In genomic region chr2:17912266-17912691, GRCh38 we compare ENCODE assay signal across 11 cellular contexts. TPM values are rescaled to one million over a fixed set of nuclear protein-coding genes. Genes with fewer than 3 reads are reported as not detected.
DNase-seq lines count a peak whose midpoint lies in the region; ATAC-seq lines count a peak whose summit lies in the region.
"Had no signal": no experiment of that assay in that cellular context is flagged by ENCODE, and none has a peak within 500 bp of the region (broad histone marks: within the 10 kb centered on the region; RNA-seq: fewer than 3 reads in every experiment).

No MANE protein-coding gene starts in this region.

- H3K4me1 ChIP-seq in CD8-positive, alpha-beta memory T cell (ENCODE audit: insufficient read depth, low read length) = no peaks in the 10 kb centered on the region
- no peaks in the 10 kb centered on the region for H3K4me1 ChIP-seq in CD4-positive, alpha-beta memory T cell (ENCODE audit: insufficient read depth, low read length)

- no peaks in the 10 kb centered on the region for H3K4me1 Mint-ChIP-seq in CD8-positive, alpha-beta memory T cell
- no peaks in the 10 kb centered on the region for H3K4me1 Mint-ChIP-seq in CD4-positive, alpha-beta memory T cell

- no peak overlapping the region for H3K4me3 Mint-ChIP-seq in CD8-positive, alpha-beta memory T cell
- no peak overlapping the region for H3K4me3 Mint-ChIP-seq in CD4-positive, alpha-beta memory T cell

- intact Hi-C loops in CD4-positive, alpha-beta memory T cell (cut with micrococcal nuclease) = no loop called here

- H3K27ac Mint-ChIP-seq in CD8-positive, alpha-beta memory T cell = no peak overlapping the region
- H3K27ac Mint-ChIP-seq in CD4-positive, alpha-beta memory T cell = no peak overlapping the region

- POLR2A ChIA-PET in CD8-positive, alpha-beta memory T cell (lab: Charles Lee) = no interaction called here
- POLR2A ChIA-PET in CD4-positive, alpha-beta memory T cell (lab: Charles Lee; ENCODE audit: partially characterized antibody) = no interaction called here

- peak; percentile 2 for DNase-seq in midbrain (lab: John Stamatoyannopoulos, UW)
- DNase-seq in GF-D8 (lab: John Stamatoyannopoulos, UW) = no peak
- no peak for DNase-seq in CD8-positive, alpha-beta memory T cell
- DNase-seq in SW 1271 (lab: John Stamatoyannopoulos, UW) = no peak
- no peak for DNase-seq in CD4-positive, alpha-beta memory T cell
- DNase-seq: NCI-H1436, posterior cingulate gyrus had no signal

- H3K9me3 Mint-ChIP-seq in CD8-positive, alpha-beta memory T cell = peaks cover 0 to 7% (median 3%) of the 10 kb centered on the region in 5 donors
- peaks cover 0 to 7% (median 0%) of the 10 kb centered on the region in 8 donors for H3K9me3 Mint-ChIP-seq in CD4-positive, alpha-beta memory T cell

- H3K4me3 ChIP-seq in CD8-positive, alpha-beta memory T cell (ENCODE audit: low read length) = no peak overlapping the region
- no peak overlapping the region for H3K4me3 ChIP-seq in CD4-positive, alpha-beta memory T cell (ENCODE audit: low read length in 2 of 2)
- H3K4me3 ChIP-seq: hepatocyte had no signal

- H3K27ac ChIP-seq in CD8-positive, alpha-beta memory T cell (ENCODE audit: low read depth, low read length) = no peak overlapping the region
- H3K27ac ChIP-seq in CD4-positive, alpha-beta memory T cell (ENCODE audit: low read depth, low read length) = no peak overlapping the region
- H3K27ac ChIP-seq: hepatocyte had no signal

- ATAC-seq in GM18873 (IDR thresholded peaks at IDR 0.05; ENCODE audit: low FRiP score, unreplicated experiment) = peak; percentile 88
- peak; percentile 97 for ATAC-seq in GM21737 (IDR thresholded peaks at IDR 0.05; ENCODE audit: unreplicated experiment)
- peak; percentile 98 for ATAC-seq in HG03457 (IDR thresholded peaks at IDR 0.05; ENCODE audit: unreplicated experiment)

- H3K9me3 ChIP-seq in CD8-positive, alpha-beta memory T cell (ENCODE audit: low read length) = no peaks in the 10 kb centered on the region
- no peaks in the 10 kb centered on the region for H3K9me3 ChIP-seq in CD4-positive, alpha-beta memory T cell (ENCODE audit: control insufficient read depth in 1 of 2, low read length in 2 of 2)

- peaks cover 4 to 14% of the 10 kb centered on the region in 2 donors for H3K27me3 Mint-ChIP-seq in CD8-positive, alpha-beta memory T cell
- peaks cover 0 to 12% of the 10 kb centered on the region in 2 donors for H3K27me3 Mint-ChIP-seq in CD4-positive, alpha-beta memory T cell

- CTCF ChIA-PET in CD8-positive, alpha-beta memory T cell (lab: Charles Lee) = no interaction called here
- CTCF ChIA-PET in CD4-positive, alpha-beta memory T cell (lab: Charles Lee; ENCODE audit: partially characterized antibody) = interaction anchor here (0.6 kb wide), 1 partner anchor 937 kb away, joined by 3 read pairs; no protein-coding TSS in a partner anchor

- no peaks in the 10 kb centered on the region for H3K27me3 ChIP-seq in CD8-positive, alpha-beta memory T cell (ENCODE audit: insufficient read depth, low read length, poor library complexity, severe bottlenecking)
- no peaks in the 10 kb centered on the region for H3K27me3 ChIP-seq in CD4-positive, alpha-beta memory T cell (ENCODE audit: insufficient read depth, low read length)

- no peaks in the 10 kb centered on the region for H3K36me3 Mint-ChIP-seq in CD8-positive, alpha-beta memory T cell
- H3K36me3 Mint-ChIP-seq in CD4-positive, alpha-beta memory T cell = no peaks in the 10 kb centered on the region

- H3K36me3 ChIP-seq in CD8-positive, alpha-beta memory T cell (ENCODE audit: insufficient read depth, low read length) = no peaks in the 10 kb centered on the region
- H3K36me3 ChIP-seq in CD4-positive, alpha-beta memory T cell (ENCODE audit: insufficient read depth, low read length) = no peaks in the 10 kb centered on the region

RNA-seq across cellular contexts. Expression of gene KCNS3, which starts 33.8 kb away (rescaled TPM):
- total RNA-seq in CD8-positive, alpha-beta memory T cell = not detected
- polyA plus RNA-seq in CD8-positive, alpha-beta memory T cell = not detected
- not detected for total RNA-seq in CD4-positive, alpha-beta memory T cell
- not detected for polyA plus RNA-seq in CD4-positive, alpha-beta memory T cell
